10 cellular contexts compared by ENCODE assay signal in genomic region chr3:158711886-158712285, GRCh38. TPM values are rescaled to one million over a fixed set of nuclear protein-coding genes. Genes with fewer than 3 reads are reported as not detected.
A peak's percentile ranks its signal among the peaks of the same experiment; 100 is the strongest.
DNase-seq lines count a peak whose midpoint lies in the region; ATAC-seq, FAIRE-seq and TF ChIP-seq lines count a peak whose summit lies in the region.
"Had no signal": no experiment of that assay in that cellular context is flagged by ENCODE, and none has a peak within 500 bp of the region (broad histone marks: within the 10 kb centered on the region; RNA-seq: fewer than 3 reads in every experiment).

No MANE protein-coding gene starts in this region.

- H3K9me3 Mint-ChIP-seq in CD14-positive monocyte, result no peaks in the 10 kb centered on the region

- no peak overlapping the region for H3K4me3 ChIP-seq in mucosa of descending colon
- H3K4me3 ChIP-seq: SK-N-MC had no signal

- peaks cover 50 to 73% of the 10 kb centered on the region in 2 donors for H3K36me3 Mint-ChIP-seq in CD14-positive monocyte

- no peak for TF ChIP-seq POLR2A in GM12892 (IDR thresholded peaks at IDR 0.05; ENCODE audit: low read depth, low read length)

- no peaks in the 10 kb centered on the region for H3K9me3 ChIP-seq in mucosa of descending colon

- H3K27ac Mint-ChIP-seq in CD14-positive monocyte, result peak overlapping the region in 4 of 7 donors; percentile 10 to 30 (median 17)

- FAIRE-seq in GM12892 (lab: Jason Lieb, UNC), result no peak

- H3K27me3 Mint-ChIP-seq in CD14-positive monocyte (ENCODE audit: low read depth in 3 of 3), result peaks cover 0 to 2% (median 0%) of the 10 kb centered on the region in 3 donors

- TF ChIP-seq CTCF in CD14-positive monocyte (IDR thresholded peaks at IDR 0.05) (no peak), mucosa of descending colon (IDR thresholded peaks at IDR 0.05) (no peak)

- intact Hi-C loops in CD14-positive monocyte (cut with micrococcal nuclease) (no loop called here), mucosa of descending colon (cut with DNase I, micrococcal nuclease) (no loop called here), posterior cingulate gyrus (cut with DNase I) (loop anchor here (10.0 kb wide), 1 partner anchor 587 kb away; no protein-coding TSS in a partner anchor)

- no peak overlapping the region for H3K4me3 Mint-ChIP-seq in CD14-positive monocyte

- H3K4me1 ChIP-seq in mucosa of descending colon (ENCODE audit: low read depth), result peaks cover 11% of the 10 kb centered on the region

- H3K4me1 Mint-ChIP-seq in CD14-positive monocyte, result peaks cover 17% of the 10 kb centered on the region

- no peaks in the 10 kb centered on the region for H3K36me3 ChIP-seq in mucosa of descending colon (ENCODE audit: low read depth)

- DNase-seq in CD14-positive monocyte (ENCODE audit: low spot score) (no peak), HS-5 (ENCODE audit: low read depth) (peak; percentile 65), dedifferentiated amniotic fluid mesenchymal stem cell (ENCODE audit: extremely low spot score) (peak; percentile 74), mucosa of descending colon (no peak), GM12892 (ENCODE audit: insufficient read length) (no peak), posterior cingulate gyrus (no peak)
- DNase-seq in activated CD8-positive, alpha-beta memory T cell treated with anti-CD3 and anti-CD28 coated beads, Interleukin-2, amount 50 U/mL, for 4 hours, result no peak
- no peak for DNase-seq in activated effector memory CD4-positive, alpha-beta T cell treated with anti-CD3 and anti-CD28 coated beads, Interleukin-2, amount 50 U/mL, for 16 hours
- DNase-seq: activated gamma-delta T cell had no signal

- peak; percentile 29 for ATAC-seq in mucosa of descending colon

RNA-seq across cellular contexts. Expression of gene RARRES1, which starts 20.4 kb away (rescaled TPM):
- polyA plus RNA-seq in CD14-positive monocyte, result not detected
- total RNA-seq in mucosa of descending colon, result 10 to 100 TPM; 42.7 to 72.0 (median 43.8) TPM
- polyA plus RNA-seq in GM12892 (2012; ENCODE audit: missing spikeins), result 0.13 TPM

RNA-seq across cellular contexts. Expression of gene LXN, which starts 39.4 kb away (rescaled TPM):
- 10 to 100 TPM in 1 of 2 donors, 1 to 10 TPM in 1; 7.6 to 10.0 TPM for polyA plus RNA-seq in CD14-positive monocyte
- 10 to 100 TPM; 17.9 to 62.6 (median 48.9) TPM for total RNA-seq in mucosa of descending colon
- 19.3 TPM for polyA plus RNA-seq in GM12892 (2012; ENCODE audit: missing spikeins)

Comparison
In these comparisons a context has a peak if more than half of its experiments do, and no peak if none do; other contexts are left out.
1. DNase-seq: peak in HS-5 (single experiment) and dedifferentiated amniotic fluid mesenchymal stem cell (single experiment); none in CD14-positive monocyte (single experiment), mucosa of descending colon (0 of 3), GM12892 (single experiment), posterior cingulate gyrus (0 of 10), activated CD8-positive, alpha-beta memory T cell treated with anti-CD3 and anti-CD28 coated beads, Interleukin-2, amount 50 U/mL, for 4 hours (single experiment) and activated effector memory CD4-positive, alpha-beta T cell treated with anti-CD3 and anti-CD28 coated beads, Interleukin-2, amount 50 U/mL, for 16 hours (single experiment).